Comparison of ENCODE assay signal across 30 cellular contexts in genomic region chr10:62996925-62997324, GRCh38.
DNase-seq lines count a peak whose midpoint lies in the region; ATAC-seq, FAIRE-seq and TF ChIP-seq lines count a peak whose summit lies in the region.
"Had no signal": no experiment of that assay in that cellular context is flagged by ENCODE, and none has a peak within 500 bp of the region (broad histone marks: within the 10 kb centered on the region; RNA-seq: fewer than 3 reads in every experiment).

No MANE protein-coding gene starts in this region.

- no peaks in the 10 kb centered on the region for H3K36me3 Mint-ChIP-seq in Calu3 (ENCODE audit: insufficient read depth, unreplicated experiment)
- H3K36me3 Mint-ChIP-seq: activated naive CD8-positive, alpha-beta T cell treated with anti-CD3 and anti-CD28 coated beads for 36 hours; CD8-positive, alpha-beta T cell; T-cell had no signal

- no peak overlapping the region for H2BK15ac ChIP-seq in mesenchymal stem cell (ENCODE audit: low read depth, poor library complexity, severe bottlenecking)

- H3K27ac Mint-ChIP-seq in Calu3 (ENCODE audit: unreplicated experiment): no peak overlapping the region
- H3K27ac Mint-ChIP-seq: activated CD4-positive, alpha-beta memory T cell treated with anti-CD3 and anti-CD28 coated beads, Interleukin-2, amount 10 ng/mL, durations not matched to agents 7 days and 5 days; activated naive CD8-positive, alpha-beta T cell treated with anti-CD3 and anti-CD28 coated beads for 36 hours; CD8-positive, alpha-beta T cell; T-cell had no signal

- H3K14ac ChIP-seq in mesenchymal stem cell (ENCODE audit: low read length in 2 of 2): no peak overlapping the region

- H3K4me2 ChIP-seq in mesenchymal stem cell (ENCODE audit: low read length, poor library complexity, severe bottlenecking): no peak overlapping the region
- H3K4me2 ChIP-seq: A549 had no signal

- no peaks in the 10 kb centered on the region for H3K27me3 Mint-ChIP-seq in Calu3 (ENCODE audit: unreplicated experiment)
- H3K27me3 Mint-ChIP-seq: activated CD4-positive, alpha-beta memory T cell treated with anti-CD3 and anti-CD28 coated beads, Interleukin-2, amount 10 ng/mL, durations not matched to agents 7 days and 5 days had no signal

- BruUV-seq in Calu3 (replicated peaks; lab: Mats Ljungman, UMichigan): no TSS peak

- no peak overlapping the region for H2BK120ac ChIP-seq in mesenchymal stem cell (ENCODE audit: low read depth, low read length)

- H4K8ac ChIP-seq in mesenchymal stem cell (ENCODE audit: low read length): no peak overlapping the region

- no peak overlapping the region for H2BK12ac ChIP-seq in mesenchymal stem cell (ENCODE audit: low read length in 2 of 2)

- no peak for TF ChIP-seq CTCF in Calu3 (IDR thresholded peaks at IDR 0.05; ENCODE audit: unreplicated experiment)

- intact Hi-C loops in Calu3 (cut with micrococcal nuclease; ENCODE audit: unreplicated experiment): no loop called here

- peaks cover 1% of the 10 kb centered on the region for H3K4me1 ChIP-seq in mesenchymal stem cell (ENCODE audit: control insufficient read depth, insufficient read depth, low read depth, low read length)
- H3K4me1 ChIP-seq: A549 had no signal

- H4K91ac ChIP-seq in mesenchymal stem cell (ENCODE audit: low read length): no peak overlapping the region

- H3K36me3 ChIP-seq in mesenchymal stem cell (ENCODE audit: control insufficient read depth in 1 of 2, insufficient read depth in 2 of 2, low read depth in 1 of 2, low read length in 2 of 2): no peaks in the 10 kb centered on the region
- H3K36me3 ChIP-seq: MG63, SJSA1 had no signal

- H3K4me3 ChIP-seq in mesenchymal stem cell (ENCODE audit: insufficient read depth in 1 of 2, low read depth in 1 of 2, low read length in 2 of 2): no peak overlapping the region
- H3K4me3 ChIP-seq: A549, dorsolateral prefrontal cortex, MG63, psoas muscle, SJSA1, skin epidermis had no signal

- no peaks in the 10 kb centered on the region for H3K27me3 ChIP-seq in mesenchymal stem cell (ENCODE audit: control insufficient read depth in 1 of 2, insufficient read depth in 1 of 2, low read length in 2 of 2)
- H3K27me3 ChIP-seq: MG63, SJSA1 had no signal

- H3K9me3 Mint-ChIP-seq in Calu3 (ENCODE audit: low read depth, unreplicated experiment): no peaks in the 10 kb centered on the region
- H3K9me3 Mint-ChIP-seq: activated CD4-positive, alpha-beta memory T cell treated with anti-CD3 and anti-CD28 coated beads, Interleukin-2, amount 10 ng/mL, durations not matched to agents 7 days and 5 days; activated naive CD8-positive, alpha-beta T cell treated with anti-CD3 and anti-CD28 coated beads for 36 hours; CD8-positive, alpha-beta T cell; stimulated activated naive CD8-positive, alpha-beta T cell treated with anti-CD3 and anti-CD28 coated beads, Interleukin-15, Interleukin-2, amounts not matched to agents 100 ng/mL and 50 ng/mL, for 24 hours; T-cell had no signal

- no peak overlapping the region for H3K4ac ChIP-seq in mesenchymal stem cell (ENCODE audit: low read depth in 1 of 2, low read length in 2 of 2)

- H3K27ac ChIP-seq in mesenchymal stem cell (ENCODE audit: low read length, poor library complexity, severe bottlenecking): peak overlapping the region; percentile 74
- H3K27ac ChIP-seq: A549, dorsolateral prefrontal cortex, psoas muscle, SJSA1 had no signal

- ATAC-seq in GM21737 (IDR thresholded peaks at IDR 0.05; ENCODE audit: unreplicated experiment): no peak
- ATAC-seq: A549; CD8-positive, alpha-beta T cell; HCT116; psoas muscle; T-cell had no signal

- no peaks in the 10 kb centered on the region for H3K79me1 ChIP-seq in mesenchymal stem cell (replicated peaks; ENCODE audit: low read length, poor library complexity, severe bottlenecking)

- no peak overlapping the region for H2AFZ ChIP-seq in mesenchymal stem cell (ENCODE audit: low read depth, low read length)

- DNase-seq in ACHN: peak; percentile 54
- peak; percentile 62 for DNase-seq in RCC 7860 (ENCODE audit: low spot score)
- peak; percentile 47 for DNase-seq in glomerular visceral epithelial cell (ENCODE audit: extremely low spot score)
- no peak for DNase-seq in mesenchymal stem cell
- no peak for DNase-seq in amniotic stem cell (lab: John Stamatoyannopoulos, UW)
- DNase-seq in activated CD4-positive, alpha-beta T cell treated with anti-CD3 and anti-CD28 coated beads, Interleukin-2, amount 50 U/mL, for 48 hours: no peak
- DNase-seq in Calu3: no peak
- DNase-seq: activated CD4-positive, alpha-beta memory T cell treated with anti-CD3 and anti-CD28 coated beads, Interleukin-2, amount 10 ng/mL, durations not matched to agents 7 days and 5 days; activated CD8-positive, alpha-beta memory T cell treated with anti-CD3 and anti-CD28 coated beads, Interleukin-2, amount 50 U/mL, for 48 hours; activated naive CD8-positive, alpha-beta T cell treated with anti-CD3 and anti-CD28 coated beads for 36 hours; CD8-positive, alpha-beta T cell; cerebellar nuclear complex; DMS153; dorsolateral prefrontal cortex; KBM-7; kidney glomerular epithelial cell; MG63; NCI-H2029; NCI-H226; NCI-H69; psoas muscle; T-cell had no signal

- H3K23ac ChIP-seq in mesenchymal stem cell (ENCODE audit: low read length in 2 of 2): no peak overlapping the region

- H3K18ac ChIP-seq in mesenchymal stem cell (ENCODE audit: low read depth in 1 of 2, low read length in 2 of 2): no peak overlapping the region

- peak; percentile 90 for FAIRE-seq in RCC 7860 (lab: Jason Lieb, UNC)
- FAIRE-seq: A549, endothelial cell of umbilical vein, G401.6 had no signal

- CTCF ChIA-PET in Calu3 (lab: Charles Lee): no interaction called here

- no peak overlapping the region for H3K4me3 Mint-ChIP-seq in Calu3 (ENCODE audit: low read depth, unreplicated experiment)
- H3K4me3 Mint-ChIP-seq: activated CD4-positive, alpha-beta memory T cell treated with anti-CD3 and anti-CD28 coated beads, Interleukin-2, amount 10 ng/mL, durations not matched to agents 7 days and 5 days; activated naive CD8-positive, alpha-beta T cell treated with anti-CD3 and anti-CD28 coated beads for 36 hours; CD8-positive, alpha-beta T cell; stimulated activated naive CD8-positive, alpha-beta T cell treated with anti-CD3 and anti-CD28 coated beads, Interleukin-15, Interleukin-2, amounts not matched to agents 100 ng/mL and 50 ng/mL, for 24 hours; T-cell had no signal

- H2BK5ac ChIP-seq in mesenchymal stem cell (ENCODE audit: low read depth, low read length, poor library complexity, severe bottlenecking): no peak overlapping the region

- H3K9ac ChIP-seq in mesenchymal stem cell (ENCODE audit: low read length): no peak overlapping the region

- no peak overlapping the region for H2AK5ac ChIP-seq in mesenchymal stem cell (ENCODE audit: low read length, severe bottlenecking)

- in situ Hi-C loops in ACHN (cut with HindIII; ENCODE audit: low pct_ligation_motif_present, low pct_unique_long_range_greater_than_20kb, low sequenced_read_pairs): no loop called here

- 68% methylated on average over 3 of the region's 3 CpGs for WGBS in mesenchymal stem cell

- no peaks in the 10 kb centered on the region for H3K9me3 ChIP-seq in mesenchymal stem cell (ENCODE audit: control insufficient read depth, low read length)
- H3K9me3 ChIP-seq: A549, MG63, psoas muscle, SJSA1 had no signal

- no peaks in the 10 kb centered on the region for H3K4me1 Mint-ChIP-seq in Calu3 (ENCODE audit: low read depth, unreplicated experiment)

Comparison
In these comparisons a context has a peak if more than half of its experiments do, and no peak if none do; other contexts are left out.
1. DNase-seq: peak in ACHN (single experiment), RCC 7860 (single experiment) and glomerular visceral epithelial cell (single experiment); none in mesenchymal stem cell (single experiment), amniotic stem cell (single experiment), activated CD4-positive, alpha-beta T cell treated with anti-CD3 and anti-CD28 coated beads, Interleukin-2, amount 50 U/mL, for 48 hours (0 of 2) and Calu3 (single experiment).